Comparison of ENCODE assay signal across 10 cellular contexts in the genomic region with DNA sequence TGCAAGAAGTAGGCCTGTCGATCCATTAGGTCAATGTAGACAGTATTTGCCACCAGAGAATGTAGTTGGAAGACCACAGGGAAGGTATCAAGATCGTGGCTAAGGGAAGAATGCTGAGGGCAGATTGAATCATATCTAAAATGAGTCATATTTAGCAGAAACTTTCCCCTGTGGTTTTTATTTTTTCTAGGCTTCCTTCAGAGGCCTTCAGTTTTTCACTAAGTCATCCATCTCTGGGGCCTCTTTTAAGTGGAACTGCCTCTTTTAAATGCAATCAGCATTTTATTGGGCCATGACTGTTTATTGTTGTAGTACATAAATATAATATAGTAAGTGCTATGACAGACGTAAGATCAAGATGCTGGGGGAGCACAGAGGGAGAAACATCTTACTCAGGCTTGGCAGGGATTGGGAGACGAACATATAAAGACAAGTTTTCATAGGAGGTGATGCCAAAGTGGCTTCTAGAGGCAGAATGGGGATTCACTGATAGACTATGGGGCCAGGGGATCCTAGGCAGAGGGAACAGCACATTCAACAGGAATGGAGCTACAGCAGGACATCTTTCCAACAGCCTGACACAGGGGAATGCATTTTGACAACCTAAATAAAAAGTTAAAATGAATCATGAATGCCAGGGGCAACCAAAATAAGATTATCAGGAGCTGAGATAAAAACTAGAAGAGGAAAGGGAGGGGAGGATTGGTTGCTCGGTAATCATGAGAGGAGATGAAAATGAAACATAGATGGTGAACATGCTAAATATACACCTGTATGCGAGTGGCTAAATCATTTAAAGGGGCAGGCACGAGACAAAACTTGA. TPM values are rescaled to one million over a fixed set of nuclear protein-coding genes. Genes with fewer than 3 reads are reported as not detected.
DNase-seq lines count a peak whose midpoint lies in the region; ATAC-seq and TF ChIP-seq lines count a peak whose summit lies in the region.
"Had no signal": no experiment of that assay in that cellular context is flagged by ENCODE, and none has a peak within 500 bp of the region (broad histone marks: within the 10 kb centered on the region; RNA-seq: fewer than 3 reads in every experiment).

No MANE protein-coding gene starts in this region.

- H2BK15ac ChIP-seq in mesendoderm (replicated peaks; ENCODE audit: low read depth): no peak overlapping the region

- no peak overlapping the region for H3K9ac ChIP-seq in mesendoderm (ENCODE audit: low read length)

- H3K4me3 ChIP-seq in AG04450 (ENCODE audit: low read depth, low read length) (no peak overlapping the region), brain microvascular endothelial cell (ENCODE audit: low read depth, low read length) (no peak overlapping the region), mesendoderm (ENCODE audit: low read length) (no peak overlapping the region)

- no peak overlapping the region for H2BK5ac ChIP-seq in mesendoderm (ENCODE audit: low read length)

- no peaks in the 10 kb centered on the region for H3K79me1 ChIP-seq in mesendoderm (ENCODE audit: low read length)

- H3K36me3 ChIP-seq in brain microvascular endothelial cell (replicated peaks) (no peaks in the 10 kb centered on the region), mesendoderm (ENCODE audit: control insufficient read depth, insufficient read depth, low read length) (no peaks in the 10 kb centered on the region)

- TF ChIP-seq CTCF in AG04450 (IDR thresholded peaks at IDR 0.05; ENCODE audit: low read depth, low read length) (no peak), brain microvascular endothelial cell (IDR thresholded peaks at IDR 0.05; ENCODE audit: low read depth, low read length, missing control alignments) (no peak)

- DNase-seq in AG04450 (ENCODE audit: low read depth, low spot score) (peak; percentile 57), brain microvascular endothelial cell (peak; percentile 86), germinal center (ENCODE audit: low spot score) (no peak), mesendoderm (no peak), NCI-H748 (lab: John Stamatoyannopoulos, UW; ENCODE audit: unreplicated experiment) (no peak)
- no peak for DNase-seq in stimulated activated CD4-positive, alpha-beta T cell treated with anti-CD3 and anti-CD28 coated beads, Interleukin-1b, Interleukin-23, amount 100 ng/mL, for 48 hours
- DNase-seq: NCI-H774, retina had no signal

- H3K27me3 ChIP-seq in AG04450 (ENCODE audit: control insufficient read depth, insufficient read depth, low read length) (no peaks in the 10 kb centered on the region), brain microvascular endothelial cell (replicated peaks) (no peaks in the 10 kb centered on the region), mesendoderm (ENCODE audit: insufficient read depth, low read length, poor library complexity) (no peaks in the 10 kb centered on the region)

- H3K56ac ChIP-seq in mesendoderm (ENCODE audit: low read length): no peak overlapping the region

- in situ Hi-C loops in brain microvascular endothelial cell (cut with HindIII; ENCODE audit: low pct_ligation_motif_present, low sequenced_read_pairs): no loop called here

- CTCF ChIA-PET in AG04450 (lab: Charles Lee): interaction anchor here (1.0 kb wide), 1 partner anchor 60 kb away, joined by 4 read pairs; no protein-coding TSS in a partner anchor

- H3K23ac ChIP-seq in mesendoderm (ENCODE audit: low read length): no peak overlapping the region

- H3K79me2 ChIP-seq in mesendoderm (ENCODE audit: control insufficient read depth, insufficient read depth, low read length): no peaks in the 10 kb centered on the region

- no peak overlapping the region for H3K4me2 ChIP-seq in mesendoderm (ENCODE audit: low read length)

- no CpG with 5 or more reads among the region's 7 CpGs for WGBS in mesendoderm (ENCODE audit: extremely low coverage, insufficient coverage, low lambda C conversion rate)

- no peak overlapping the region for H4K5ac ChIP-seq in mesendoderm (ENCODE audit: low read length)

- no peak overlapping the region for H3K18ac ChIP-seq in mesendoderm (ENCODE audit: low read length)

- H3K27ac ChIP-seq in AG04450 (ENCODE audit: low read depth, low read length) (peak overlapping the region; percentile 69), brain microvascular endothelial cell (peak overlapping the region; percentile 83), mesendoderm (ENCODE audit: low read depth, low read length) (no peak overlapping the region)

- H2BK120ac ChIP-seq in mesendoderm (ENCODE audit: low read depth, low read length): no peak overlapping the region

- no peak overlapping the region for H2AK5ac ChIP-seq in mesendoderm (ENCODE audit: low read length)

- ATAC-seq in GM19463 (IDR thresholded peaks at IDR 0.05; ENCODE audit: unreplicated experiment) (peak; percentile 75), HG03575 (IDR thresholded peaks at IDR 0.05; ENCODE audit: extremely low read depth, insufficient number of reproducible peaks, low FRiP score, unreplicated experiment) (peak; percentile 77)

- POLR2A ChIA-PET in AG04450 (lab: Yijun Ruan, JAX): no interaction called here

- H3K4ac ChIP-seq in mesendoderm (ENCODE audit: low read depth, low read length): no peak overlapping the region

- no peak overlapping the region for H4K8ac ChIP-seq in mesendoderm (ENCODE audit: low read depth, low read length)

- H3K4me1 ChIP-seq in mesendoderm (ENCODE audit: control insufficient read depth, low read depth, low read length): no peaks in the 10 kb centered on the region

- H3K9me3 ChIP-seq in AG04450 (ENCODE audit: control insufficient read depth, insufficient read depth, low read length): no peaks in the 10 kb centered on the region

RNA-seq across cellular contexts. Expression of a gene that starts 20.1 kb away (rescaled TPM):
- polyA plus RNA-seq in AG04450 (2011; rRNA removed): not detected in 2 replicates
- polyA minus RNA-seq in AG04450 (2011; rRNA and poly(A)+ RNA removed): not detected in 2 replicates
- not detected for polyA plus RNA-seq in mesendoderm (2013, experiment 1 of 2)
- polyA plus RNA-seq in mesendoderm (2013, experiment 2 of 2): not detected

Comparison
In these comparisons a context has a peak if more than half of its experiments do, and no peak if none do; other contexts are left out.
1. DNase-seq: peak in AG04450 (single experiment) and brain microvascular endothelial cell (single experiment); none in germinal center (single experiment), stimulated activated CD4-positive, alpha-beta T cell treated with anti-CD3 and anti-CD28 coated beads, Interleukin-1b, Interleukin-23, amount 100 ng/mL, for 48 hours (single experiment), mesendoderm (single experiment) and NCI-H748 (single experiment).